9 cellular contexts compared by ENCODE assay signal in the genomic region with DNA sequence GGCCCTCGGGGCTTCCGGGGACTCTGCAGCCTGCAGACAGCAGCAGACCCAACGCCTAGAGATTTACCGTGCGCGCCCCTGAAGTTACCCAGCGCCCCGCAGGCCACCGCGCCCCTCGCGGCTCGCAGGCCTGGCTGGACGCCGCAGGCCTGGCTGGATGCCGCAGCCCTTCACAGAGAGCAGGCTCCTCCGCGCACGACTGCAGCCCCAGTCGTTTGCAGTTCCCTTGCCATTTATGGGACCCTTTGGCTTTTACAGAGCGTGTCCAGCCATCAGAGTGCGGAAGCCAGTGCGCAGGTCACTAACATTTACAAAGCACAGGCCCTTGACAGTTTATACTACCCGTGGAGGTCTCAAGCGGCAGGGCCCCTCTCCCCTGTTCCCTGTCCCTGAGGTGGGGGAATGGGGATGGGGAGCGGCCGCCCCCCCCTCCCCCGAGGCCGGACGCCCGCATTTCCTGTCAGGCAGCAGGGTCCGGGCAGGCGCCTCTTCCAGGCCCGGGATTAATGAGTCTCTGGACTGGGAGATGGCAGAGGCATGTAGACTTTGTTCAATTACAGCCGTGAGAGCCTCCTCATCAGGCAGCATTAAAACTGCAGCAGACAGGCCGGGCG. TPM values are rescaled to one million over a fixed set of nuclear protein-coding genes. Genes with fewer than 3 reads are reported as not detected.
A peak's percentile ranks its signal among the peaks of the same experiment; 100 is the strongest.
DNase-seq lines count a peak whose midpoint lies in the region; ATAC-seq, FAIRE-seq and TF ChIP-seq lines count a peak whose summit lies in the region.
"Not testable (repeated sequence)": the region's sequence is repeated elsewhere in the genome, so short reads cannot be mapped to it uniquely, and the experiment has no call there.
"Had no signal": no experiment of that assay in that cellular context is flagged by ENCODE, and none has a peak within 500 bp of the region (broad histone marks: within the 10 kb centered on the region; RNA-seq: fewer than 3 reads in every experiment).

No MANE protein-coding gene starts in this region.

- WGBS in stomach, 5 donors = 19 to 35% (median 28%) methylated on average over 25 to 34 of the region's 37 CpGs

- dilution Hi-C loops in keratinocyte (cut with MboI; ENCODE audit: extremely low pct_ligation_motif_present, low sequenced_read_pairs) = not testable (repeated sequence)

- not testable (repeated sequence) for H3K9me1 ChIP-seq in keratinocyte (ENCODE audit: control insufficient read depth, extremely low read depth, insufficient read depth, low read length)

- not testable (repeated sequence) for TF ChIP-seq CTCF in DOHH2 (IDR thresholded peaks at IDR 0.05; ENCODE audit: low read depth, low read length, poor library complexity, severe bottlenecking); RWPE2 (IDR thresholded peaks at IDR 0.05; ENCODE audit: poor library complexity, severe bottlenecking); keratinocyte (optimal IDR thresholded peaks at IDR 0.05 in 1 of 3, IDR thresholded peaks at IDR 0.05 in 1 of 3, conservative IDR thresholded peaks at IDR 0.05 in 1 of 3; ENCODE audit: extremely low read depth in 1 of 3, insufficient read depth in 2 of 3, low read length in 3 of 3); neural progenitor cell (IDR thresholded peaks at IDR 0.05); stomach (IDR thresholded peaks at IDR 0.05)

- H3K4me3 ChIP-seq in DOHH2 (ENCODE audit: low read length); RWPE2 (ENCODE audit: severe bottlenecking); keratinocyte (ENCODE audit: control insufficient read depth in 2 of 3, extremely low read depth in 1 of 3, insufficient read depth in 2 of 3, low read depth in 1 of 3, low read length in 3 of 3): not testable (repeated sequence)
- H3K4me3 ChIP-seq in neural progenitor cell (peak overlapping the region; percentile 32), stomach (peak overlapping the region in 3 of 4 donors; percentile 12 to 33 (median 22))

- H3K4me1 ChIP-seq in DOHH2 (ENCODE audit: control insufficient read depth, low read length); RWPE2 (ENCODE audit: insufficient read depth, poor library complexity, severe bottlenecking); keratinocyte (ENCODE audit: control insufficient read depth, extremely low read depth, insufficient read depth, low read length); neural progenitor cell: not testable (repeated sequence)
- peaks cover 8 to 33% (median 13%) of the 10 kb centered on the region in 4 donors for H3K4me1 ChIP-seq in stomach

- not testable (repeated sequence) for H3K36me3 ChIP-seq in DOHH2 (ENCODE audit: control insufficient read depth, low read length); RWPE2 (ENCODE audit: low read depth); keratinocyte (ENCODE audit: control insufficient read depth in 2 of 2, extremely low read depth in 1 of 2, insufficient read depth in 2 of 2, low read length in 2 of 2); neural progenitor cell
- peaks cover 8 to 36% (median 34%) of the 10 kb centered on the region in 4 donors for H3K36me3 ChIP-seq in stomach

- H3K9me3 ChIP-seq in DOHH2 (ENCODE audit: control insufficient read depth, insufficient read depth, low read length); RWPE2 (ENCODE audit: severe bottlenecking); keratinocyte (ENCODE audit: control insufficient read depth, low read depth, low read length); neural progenitor cell (ENCODE audit: low read depth); stomach: not testable (repeated sequence)

- H3K9me3 Mint-ChIP-seq in activated naive CD8-positive, alpha-beta T cell treated with anti-CD3 and anti-CD28 coated beads, Interleukin-2, amount 10 ng/mL, durations not matched to agents 7 days and 5 days; neural progenitor cell: not testable (repeated sequence)

- not testable (repeated sequence) for H3K27ac Mint-ChIP-seq in activated naive CD8-positive, alpha-beta T cell treated with anti-CD3 and anti-CD28 coated beads, Interleukin-2, amount 10 ng/mL, durations not matched to agents 7 days and 5 days; neural progenitor cell

- peak overlapping the region; percentile 19; the same call in 1 of the 2 replicates for H3K4me2 ChIP-seq in DOHH2 (ENCODE audit: low read length)
- not testable (repeated sequence) for H3K4me2 ChIP-seq in keratinocyte (ENCODE audit: control insufficient read depth, extremely low read depth, insufficient read depth, low read depth, low read length)
- peak overlapping the region; percentile 69 for H3K4me2 ChIP-seq in neural progenitor cell

- H2AFZ ChIP-seq in keratinocyte (ENCODE audit: control insufficient read depth, low read length) = peak overlapping the region; percentile 37
- H2AFZ ChIP-seq in neural progenitor cell (replicated peaks) = not testable (repeated sequence)

- H3K36me3 Mint-ChIP-seq in activated naive CD8-positive, alpha-beta T cell treated with anti-CD3 and anti-CD28 coated beads, Interleukin-2, amount 10 ng/mL, durations not matched to agents 7 days and 5 days; neural progenitor cell: not testable (repeated sequence)

- not testable (repeated sequence) for H3K9ac ChIP-seq in keratinocyte (ENCODE audit: control insufficient read depth, extremely low read depth, insufficient read depth, low read length); neural progenitor cell

- not testable (repeated sequence) for H3K27me3 Mint-ChIP-seq in activated naive CD8-positive, alpha-beta T cell treated with anti-CD3 and anti-CD28 coated beads, Interleukin-2, amount 10 ng/mL, durations not matched to agents 7 days and 5 days
- H3K27me3 Mint-ChIP-seq in neural progenitor cell (ENCODE audit: insufficient read depth, low read depth) = peaks cover 13% of the 10 kb centered on the region

- H3F3A ChIP-seq in DOHH2 (ENCODE audit: control insufficient read depth, insufficient read depth) = not testable (repeated sequence)
- H3F3A ChIP-seq in neural progenitor cell (ENCODE audit: low read depth) = peaks cover 22% of the 10 kb centered on the region

- H3K27me3 ChIP-seq in DOHH2 (ENCODE audit: control insufficient read depth, low read length); RWPE2 (ENCODE audit: insufficient read depth, poor library complexity, severe bottlenecking); keratinocyte (ENCODE audit: control insufficient read depth, extremely low read depth, insufficient read depth, low read length); stomach: not testable (repeated sequence)
- peaks cover 40% of the 10 kb centered on the region for H3K27me3 ChIP-seq in neural progenitor cell

- H3K79me2 ChIP-seq in DOHH2 (ENCODE audit: control insufficient read depth, low read length); keratinocyte (ENCODE audit: control insufficient read depth, insufficient read depth, low read length); neural progenitor cell (ENCODE audit: low read depth): not testable (repeated sequence)

- H4K20me1 ChIP-seq in DOHH2 (ENCODE audit: control insufficient read depth, insufficient read depth, low read depth, low read length); keratinocyte (ENCODE audit: control insufficient read depth, extremely low read depth, insufficient read depth, low read length); neural progenitor cell (ENCODE audit: low read depth): not testable (repeated sequence)

- not testable (repeated sequence) for TF ChIP-seq POLR2A in erythroblast (IDR thresholded peaks at IDR 0.05; ENCODE audit: low read length); stomach (IDR thresholded peaks at IDR 0.05)

- not testable (repeated sequence) for FAIRE-seq in keratinocyte (lab: Jason Lieb, UNC)

- H3K27ac ChIP-seq in DOHH2 (ENCODE audit: low read depth, low read length); RWPE2 (ENCODE audit: poor library complexity, severe bottlenecking); keratinocyte (ENCODE audit: control insufficient read depth, insufficient read depth, low read length); neural progenitor cell: not testable (repeated sequence)
- H3K27ac ChIP-seq in stomach = peak overlapping the region in 4 of 5 donors; percentile 33 to 84 (median 50)

- H3K9me2 ChIP-seq in DOHH2 (replicated peaks; ENCODE audit: control insufficient read depth, low read length) = not testable (repeated sequence)

- intact Hi-C loops in stomach (cut with DNase I; ENCODE audit: low total_unique reads) = loop anchor here (10.0 kb wide), 1 partner anchor 138 kb away; no protein-coding TSS in a partner anchor

- not testable (repeated sequence) for TF ChIP-seq EP300 in stomach (IDR thresholded peaks at IDR 0.05)

- not testable (repeated sequence) for DNase-seq in RWPE2 (ENCODE audit: low spot score); activated naive CD8-positive, alpha-beta T cell treated with anti-CD3 and anti-CD28 coated beads, Interleukin-2, amount 10 ng/mL, durations not matched to agents 7 days and 5 days; keratinocyte (ENCODE audit: low read depth, low spot score); stomach
- peak; percentile 33 to 39 for DNase-seq in erythroblast (lab: John Stamatoyannopoulos, UW)
- peak; percentile 62 for DNase-seq in neural progenitor cell (ENCODE audit: low spot score)

- POLR2A ChIA-PET in activated naive CD8-positive, alpha-beta T cell treated with anti-CD3 and anti-CD28 coated beads, Interleukin-2, amount 10 ng/mL, durations not matched to agents 7 days and 5 days (lab: Charles Lee) = interaction anchor here (0.7 kb wide), 1 partner anchor 201 kb away, joined by 4 read pairs; no protein-coding TSS in a partner anchor

- ATAC-seq in HG02623 (IDR thresholded peaks at IDR 0.05; ENCODE audit: unreplicated experiment) (peak; percentile 16), RWPE2 (ENCODE audit: low read depth) (peak; percentile 28; the same call in 2 of the 3 replicates)
- ATAC-seq in activated naive CD8-positive, alpha-beta T cell treated with anti-CD3 and anti-CD28 coated beads, Interleukin-2, amount 10 ng/mL, durations not matched to agents 7 days and 5 days (ENCODE audit: low read depth) = peak; percentile 32

- not testable (repeated sequence) for H3K4me3 Mint-ChIP-seq in activated naive CD8-positive, alpha-beta T cell treated with anti-CD3 and anti-CD28 coated beads, Interleukin-2, amount 10 ng/mL, durations not matched to agents 7 days and 5 days; neural progenitor cell

- H3K4me1 Mint-ChIP-seq in activated naive CD8-positive, alpha-beta T cell treated with anti-CD3 and anti-CD28 coated beads, Interleukin-2, amount 10 ng/mL, durations not matched to agents 7 days and 5 days; neural progenitor cell: not testable (repeated sequence)

RNA-seq across cellular contexts. Expression of a gene that starts 32.5 kb away (rescaled TPM):
- 10 to 100 TPM; 53.6 to 56.8 TPM for total RNA-seq in activated naive CD8-positive, alpha-beta T cell treated with anti-CD3 and anti-CD28 coated beads, Interleukin-2, amount 10 ng/mL, durations not matched to agents 7 days and 5 days
- polyA plus RNA-seq in keratinocyte (19.0 to 70.2 TPM (median 22.4 TPM) in 3 replicates), stomach (10 to 100 TPM; 27.8 to 41.2 (median 40.6) TPM)
- 41.8 TPM for polyA plus RNA-seq in keratinocyte (2011; ENCODE audit: low read depth)
- polyA plus RNA-seq in keratinocyte (2011; cell fraction: cytosol; rRNA removed) = 33.6 and 51.5 TPM in 2 replicates
- polyA plus RNA-seq in keratinocyte (2011; cell fraction: nucleus; rRNA removed) = 46.5 and 55.1 TPM in 2 replicates
- 56.4 and 72.9 TPM in 2 replicates for polyA plus RNA-seq in keratinocyte (2012; ENCODE audit: low replicate concordance)
- 23.0 to 102 TPM (median 29.5 TPM) in 3 replicates for polyA minus RNA-seq in keratinocyte
- polyA minus RNA-seq in keratinocyte (2011; cell fraction: cytosol; rRNA and poly(A)+ RNA removed) = 36.1 TPM
- polyA minus RNA-seq in keratinocyte (2011; cell fraction: nucleus; rRNA and poly(A)+ RNA removed) = 21.7 and 28.8 TPM in 2 replicates
- total RNA-seq in neural progenitor cell (ENCODE audit: low replicate concordance) (3.5 and 9.4 TPM in 2 replicates), stomach (100 to 1,000 TPM in 1 of 5 donors, 10 to 100 TPM in 4; 22.6 to 101 (median 66.2) TPM)

RNA-seq across cellular contexts. Expression of a gene that starts 59.2 kb away (rescaled TPM):
- total RNA-seq in activated naive CD8-positive, alpha-beta T cell treated with anti-CD3 and anti-CD28 coated beads, Interleukin-2, amount 10 ng/mL, durations not matched to agents 7 days and 5 days = not detected
- polyA plus RNA-seq in keratinocyte (0.04 to 0.15 TPM (median 0.07 TPM) in 3 replicates), stomach (under 1 TPM in 2 of 3 donors, not detected in 1; 0.23 to 0.68 TPM)
- polyA plus RNA-seq in keratinocyte (2011; ENCODE audit: low read depth) = not detected
- polyA plus RNA-seq in keratinocyte (2011; cell fraction: cytosol; rRNA removed) = 0.07 and 0.19 TPM in 2 replicates
- polyA plus RNA-seq in keratinocyte (2011; cell fraction: nucleus; rRNA removed) = 0.23 and 0.49 TPM in 2 replicates
- 0.06 and 0.16 TPM in 2 replicates for polyA plus RNA-seq in keratinocyte (2012; ENCODE audit: low replicate concordance)
- 0.03 to 0.53 TPM (median 0.20 TPM) in 3 replicates for polyA minus RNA-seq in keratinocyte
- polyA minus RNA-seq in keratinocyte (2011; cell fraction: cytosol; rRNA and poly(A)+ RNA removed) = 0.38 TPM
- 0.23 and 0.74 TPM in 2 replicates for polyA minus RNA-seq in keratinocyte (2011; cell fraction: nucleus; rRNA and poly(A)+ RNA removed)
- total RNA-seq in neural progenitor cell (ENCODE audit: low replicate concordance) (0.56 and 1.8 TPM in 2 replicates), stomach (10 to 100 TPM in 1 of 5 donors, 1 to 10 TPM in 3, under 1 TPM in 1; under 0.01 to 10.5 (median 2.3) TPM)
- total RNA-seq: activated T-helper 2 cell treated with anti-CD3 and anti-CD28 coated beads, Interferon-gamma antibody, Interleukin-2, Interleukin-4, amounts not matched to agents 10 μg/mL and 5 μg/mL and 100 μg/mL, durations not matched to agents 14 hours and 24 hours and 36 hours had no signal
